In genomic region chr2:190713476-190713875, GRCh38 we compare ENCODE assay signal across 19 cellular contexts.
"Had no signal": no experiment of that assay in that cellular context is flagged by ENCODE, and none has a peak within 500 bp of the region (broad histone marks: within the 10 kb centered on the region; RNA-seq: fewer than 3 reads in every experiment).

No MANE protein-coding gene starts in this region.

- H3K9me3 Mint-ChIP-seq: activated naive CD8-positive, alpha-beta T cell treated with anti-CD3 and anti-CD28 coated beads, Interleukin-2, amount 10 ng/mL, durations not matched to agents 7 days and 5 days had no signal

- FAIRE-seq: colon, islet of Langerhans, pancreas had no signal

- DNase-seq: activated CD4-positive, alpha-beta T cell treated with anti-CD3 and anti-CD28 coated beads for 1 hour; activated CD4-positive, alpha-beta T cell treated with anti-CD3 and anti-CD28 coated beads, Interleukin-2, amount 50 U/mL, for 4 hours; activated gamma-delta T cell treated with Interleukin-2 at 50 U/mL for 16 hours; activated naive CD8-positive, alpha-beta T cell treated with anti-CD3 and anti-CD28 coated beads, Interleukin-2, amount 10 ng/mL, durations not matched to agents 7 days and 5 days; anterior cingulate cortex; erythroblast; left colon; naive thymus-derived CD4-positive, alpha-beta T cell; pancreas; stimulated activated CD4-positive, alpha-beta T cell treated with anti-CD3 and anti-CD28 coated beads, Interleukin-2, amount 100 ng/mL, for 48 hours; T-helper 1 cell; thyroid gland; uterus had no signal

- ATAC-seq: left colon; naive thymus-derived CD4-positive, alpha-beta T cell; pancreas; stimulated activated memory B cell treated with anti-CD40 and anti-IgM and Interleukin-4, amounts not matched to agents 10 μg/mL and 1 μg/mL and 100 μg/mL, for 72 hours had no signal

- H3K27ac Mint-ChIP-seq: activated naive CD8-positive, alpha-beta T cell treated with anti-CD3 and anti-CD28 coated beads, Interleukin-2, amount 10 ng/mL, durations not matched to agents 7 days and 5 days; naive thymus-derived CD4-positive, alpha-beta T cell; stimulated activated memory B cell treated with anti-CD40 and anti-IgM and Interleukin-4, amounts not matched to agents 10 μg/mL and 1 μg/mL and 100 μg/mL, for 72 hours had no signal

- H3K27me3 ChIP-seq: cardiac muscle cell, pancreas, thyroid gland, uterus had no signal

- H3K27ac ChIP-seq: cardiac muscle cell, pancreas, thyroid gland, uterus, VCaP had no signal

- H3K36me3 Mint-ChIP-seq: stimulated activated memory B cell treated with anti-CD40 and anti-IgM and Interleukin-4, amounts not matched to agents 10 μg/mL and 1 μg/mL and 100 μg/mL, for 72 hours had no signal

- H3K36me3 ChIP-seq: cardiac muscle cell, pancreas, thyroid gland, uterus had no signal

- H3K4me3 ChIP-seq: cardiac muscle cell, lung, pancreas, thyroid gland, uterus had no signal

- H3K4me3 Mint-ChIP-seq: activated naive CD8-positive, alpha-beta T cell treated with anti-CD3 and anti-CD28 coated beads, Interleukin-2, amount 10 ng/mL, durations not matched to agents 7 days and 5 days; naive thymus-derived CD4-positive, alpha-beta T cell; stimulated activated memory B cell treated with anti-CD40 and anti-IgM and Interleukin-4, amounts not matched to agents 10 μg/mL and 1 μg/mL and 100 μg/mL, for 72 hours had no signal

- H3K9me3 ChIP-seq: pancreas, thyroid gland, uterus had no signal

- H3K4me1 ChIP-seq: pancreas, thyroid gland, uterus had no signal

- H3K27me3 Mint-ChIP-seq: activated naive CD8-positive, alpha-beta T cell treated with anti-CD3 and anti-CD28 coated beads, Interleukin-2, amount 10 ng/mL, durations not matched to agents 7 days and 5 days; naive thymus-derived CD4-positive, alpha-beta T cell; stimulated activated memory B cell treated with anti-CD40 and anti-IgM and Interleukin-4, amounts not matched to agents 10 μg/mL and 1 μg/mL and 100 μg/mL, for 72 hours had no signal
